In the genomic region with DNA sequence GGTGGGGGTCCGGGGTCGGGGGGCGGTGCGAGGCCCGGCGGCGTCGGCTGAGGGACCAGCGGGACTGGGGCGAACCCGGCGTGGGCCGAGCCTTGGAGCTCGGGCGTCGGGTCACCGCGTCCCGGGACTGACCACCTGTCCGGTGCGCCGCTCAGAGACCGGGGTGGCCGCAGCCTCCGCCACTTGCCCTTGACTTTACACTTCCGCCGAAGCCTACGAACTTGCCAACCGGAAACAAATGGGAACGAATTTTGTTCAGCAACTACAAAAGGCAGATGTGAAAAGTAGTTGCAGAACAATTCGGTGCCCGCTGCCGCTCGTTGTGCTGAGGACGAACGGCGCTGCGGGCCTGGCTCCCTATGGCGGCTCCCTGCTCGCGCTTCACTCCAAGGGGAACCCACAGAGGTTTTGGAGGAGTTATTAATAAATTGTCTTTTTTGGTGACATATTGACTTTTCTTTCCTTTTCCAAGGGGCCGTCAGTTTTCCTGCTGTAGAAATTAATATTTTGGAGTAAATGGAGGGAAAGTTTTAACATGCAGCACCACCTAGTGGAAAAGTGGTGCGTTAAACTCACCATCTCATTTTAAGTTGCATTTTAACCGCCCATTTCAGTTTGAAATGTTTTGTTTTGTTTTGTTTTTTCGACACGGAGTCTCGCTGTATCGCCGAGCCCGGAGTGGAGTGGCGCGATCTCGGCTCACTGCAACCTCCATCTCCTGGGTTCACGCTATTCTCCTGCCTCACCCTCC, we compare ENCODE assay signal across 8 cellular contexts. TPM values are rescaled to one million over a fixed set of nuclear protein-coding genes. Genes with fewer than 3 reads are reported as not detected.
DNase-seq lines count a peak whose midpoint lies in the region; ATAC-seq and TF ChIP-seq lines count a peak whose summit lies in the region.

No MANE protein-coding gene starts in this region.

- H4K8ac ChIP-seq in mesendoderm (ENCODE audit: low read depth, low read length): no peak overlapping the region

- peak overlapping the region; percentile 57 for H3K4ac ChIP-seq in mesendoderm (ENCODE audit: low read depth, low read length)

- H2AK5ac ChIP-seq in mesendoderm (ENCODE audit: low read length): no peak overlapping the region

- H3K27ac ChIP-seq in effector memory CD4-positive, alpha-beta T cell (ENCODE audit: insufficient read depth, low read length, poor library complexity, severe bottlenecking): peak overlapping the region; percentile 94
- H3K27ac ChIP-seq in mesendoderm (ENCODE audit: low read depth, low read length): peak overlapping the region; percentile 67

- no peaks in the 10 kb centered on the region for H3K9me3 Mint-ChIP-seq in activated CD8-positive, alpha-beta T cell treated with anti-CD3 and anti-CD28 coated beads for 36 hours

- no peaks in the 10 kb centered on the region for H3K9me3 ChIP-seq in effector memory CD4-positive, alpha-beta T cell (ENCODE audit: control insufficient read depth, low read length)

- peaks cover 2% of the 10 kb centered on the region for H3K79me1 ChIP-seq in mesendoderm (ENCODE audit: low read length)

- H3K56ac ChIP-seq in mesendoderm (ENCODE audit: low read length): peak overlapping the region; percentile 95

- no peaks in the 10 kb centered on the region for H3K27me3 Mint-ChIP-seq in activated CD8-positive, alpha-beta T cell treated with anti-CD3 and anti-CD28 coated beads for 36 hours

- no peaks in the 10 kb centered on the region for H3K4me1 ChIP-seq in effector memory CD4-positive, alpha-beta T cell (ENCODE audit: control insufficient read depth, insufficient read depth, low read length, poor library complexity, severe bottlenecking)
- H3K4me1 ChIP-seq in mesendoderm (ENCODE audit: control insufficient read depth, low read depth, low read length): no peaks in the 10 kb centered on the region

- POLR2A ChIA-PET in BJ (lab: Charles Lee): no interaction called here
- POLR2A ChIA-PET in activated CD8-positive, alpha-beta T cell treated with anti-CD3 and anti-CD28 coated beads for 36 hours (lab: Charles Lee): interaction anchor here (0.6 to 3.4 kb wide), 25 partner anchors 10 to 679 kb away, joined by 3 to 41 read pairs (median 4); a partner anchor contains a TSS

- intact Hi-C loops in activated CD8-positive, alpha-beta T cell treated with anti-CD3 and anti-CD28 coated beads for 36 hours (cut with micrococcal nuclease): no loop called here

- peak overlapping the region; percentile 99 for H3K27ac Mint-ChIP-seq in activated CD8-positive, alpha-beta T cell treated with anti-CD3 and anti-CD28 coated beads for 36 hours

- WGBS in mesendoderm (ENCODE audit: extremely low coverage, insufficient coverage, low lambda C conversion rate): no CpG with 5 or more reads among the region's 54 CpGs

- H4K5ac ChIP-seq in mesendoderm (ENCODE audit: low read length): no peak overlapping the region

- no peak overlapping the region for H2BK5ac ChIP-seq in mesendoderm (ENCODE audit: low read length)

- DNase-seq in BJ (ENCODE audit: low read depth): peak; percentile 11
- peak; percentile 81 for DNase-seq in NCI-H748 treated with DMSO at 0.1 percent for 48 hours (lab: John Stamatoyannopoulos, UW)
- DNase-seq in activated CD8-positive, alpha-beta T cell treated with anti-CD3 and anti-CD28 coated beads for 36 hours: peak; percentile 73
- peak; percentile 38 to 48 (median 43) for DNase-seq in effector memory CD4-positive, alpha-beta T cell
- peak; percentile 64 for DNase-seq in mesendoderm
- peak; percentile 18 for DNase-seq in stimulated activated CD8-positive, alpha-beta memory T cell treated with anti-CD3 and anti-CD28 coated beads, Interleukin-15, amount 100 ng/mL, for 1 hour (ENCODE audit: low read depth)

- H3K23ac ChIP-seq in mesendoderm (ENCODE audit: low read length): peak overlapping the region; percentile 30

- peaks cover 1% of the 10 kb centered on the region for H3K79me2 ChIP-seq in mesendoderm (ENCODE audit: control insufficient read depth, insufficient read depth, low read length)

- H3K27me3 ChIP-seq in BJ (ENCODE audit: control insufficient read depth, insufficient read depth, low read length) (no peaks in the 10 kb centered on the region), mesendoderm (ENCODE audit: insufficient read depth, low read length, poor library complexity) (no peaks in the 10 kb centered on the region)
- H3K27me3 ChIP-seq in effector memory CD4-positive, alpha-beta T cell (replicated peaks; ENCODE audit: control insufficient read depth, insufficient read depth, low read length, poor library complexity, severe bottlenecking): no peaks in the 10 kb centered on the region

- CTCF ChIA-PET in BJ (lab: Yijun Ruan, JAX): interaction anchor here (0.6 to 4.2 kb wide), 35 partner anchors 8 to 432 kb away, joined by 3 to 28 read pairs (median 6); a partner anchor contains a TSS
- CTCF ChIA-PET in activated CD8-positive, alpha-beta T cell treated with anti-CD3 and anti-CD28 coated beads for 36 hours (lab: Charles Lee): interaction anchor here (0.7 to 6.5 kb wide), 24 partner anchors 8 to 601 kb away, joined by 3 to 53 read pairs (median 6); a partner anchor contains a TSS

- no peak overlapping the region for H2BK120ac ChIP-seq in mesendoderm (ENCODE audit: low read depth, low read length)

- H3K4me3 ChIP-seq in BJ (ENCODE audit: low read depth, low read length): peak overlapping the region; percentile 59
- peak overlapping the region; percentile 77 for H3K4me3 ChIP-seq in effector memory CD4-positive, alpha-beta T cell (ENCODE audit: insufficient read depth, low read depth, low read length, poor library complexity, severe bottlenecking)
- peak overlapping the region; percentile 83 for H3K4me3 ChIP-seq in mesendoderm (ENCODE audit: low read length)

- H2BK15ac ChIP-seq in mesendoderm (replicated peaks; ENCODE audit: low read depth): no peak overlapping the region

- H3K9ac ChIP-seq in mesendoderm (ENCODE audit: low read length): peak overlapping the region; percentile 81

- H3K4me1 Mint-ChIP-seq in activated CD8-positive, alpha-beta T cell treated with anti-CD3 and anti-CD28 coated beads for 36 hours (ENCODE audit: low read depth): peaks cover 20% of the 10 kb centered on the region

- ATAC-seq in GM19023 (IDR thresholded peaks at IDR 0.05; ENCODE audit: unreplicated experiment) (peak; percentile 28), HG03354 (IDR thresholded peaks at IDR 0.05; ENCODE audit: poor library complexity, severe bottlenecking, unreplicated experiment) (peak; percentile 33)
- ATAC-seq in activated CD8-positive, alpha-beta T cell treated with anti-CD3 and anti-CD28 coated beads for 36 hours: peak; percentile 22

- peaks cover under 1% of the 10 kb centered on the region; the same call in 1 of the 2 replicates for H3K36me3 ChIP-seq in BJ (ENCODE audit: control insufficient read depth, insufficient read depth, low read length)
- peaks cover under 1% of the 10 kb centered on the region for H3K36me3 ChIP-seq in effector memory CD4-positive, alpha-beta T cell (ENCODE audit: control insufficient read depth, insufficient read depth, low read length)
- no peaks in the 10 kb centered on the region for H3K36me3 ChIP-seq in mesendoderm (ENCODE audit: control insufficient read depth, insufficient read depth, low read length)

- peak; percentile 63 for TF ChIP-seq CTCF in BJ (IDR thresholded peaks at IDR 0.05; ENCODE audit: insufficient read depth, low read depth, low read length)
- TF ChIP-seq CTCF in activated CD8-positive, alpha-beta T cell treated with anti-CD3 and anti-CD28 coated beads for 36 hours (IDR thresholded peaks at IDR 0.05): peak; percentile 95

- peak overlapping the region; percentile 74 for H3K4me2 ChIP-seq in mesendoderm (ENCODE audit: low read length)

- peaks cover 5% of the 10 kb centered on the region for H3K36me3 Mint-ChIP-seq in activated CD8-positive, alpha-beta T cell treated with anti-CD3 and anti-CD28 coated beads for 36 hours (ENCODE audit: low read depth)

- peak overlapping the region; percentile 47 for H3K18ac ChIP-seq in mesendoderm (ENCODE audit: low read length)

- H3K4me3 Mint-ChIP-seq in activated CD8-positive, alpha-beta T cell treated with anti-CD3 and anti-CD28 coated beads for 36 hours: peak overlapping the region; percentile 92

RNA-seq across cellular contexts. Expression of a gene that starts 0.5 kb away (rescaled TPM):
- 3.3 and 5.6 TPM in 2 replicates for polyA plus RNA-seq in BJ (2011; rRNA removed)
- 1.3 and 2.1 TPM in 2 replicates for polyA minus RNA-seq in BJ (2011; rRNA and poly(A)+ RNA removed)
- total RNA-seq in activated CD8-positive, alpha-beta T cell treated with anti-CD3 and anti-CD28 coated beads for 36 hours: 1 to 10 TPM; 8.1 to 8.8 TPM
- 10.3 TPM for polyA plus RNA-seq in mesendoderm (2013, experiment 1 of 2)
- polyA plus RNA-seq in mesendoderm (2013, experiment 2 of 2): 9.8 TPM

RNA-seq across cellular contexts. Expression of a gene that starts 31.2 kb away (rescaled TPM):
- 124 and 178 TPM in 2 replicates for polyA plus RNA-seq in BJ (2011; rRNA removed)
- polyA minus RNA-seq in BJ (2011; rRNA and poly(A)+ RNA removed): 46.2 and 53.9 TPM in 2 replicates
- total RNA-seq in activated CD8-positive, alpha-beta T cell treated with anti-CD3 and anti-CD28 coated beads for 36 hours: 10 to 100 TPM; 17.1 to 26.7 TPM
- 32.1 TPM for polyA plus RNA-seq in mesendoderm (2013, experiment 1 of 2)
- 31.1 TPM for polyA plus RNA-seq in mesendoderm (2013, experiment 2 of 2)

RNA-seq across cellular contexts. Expression of a gene that starts 59.7 kb away (rescaled TPM):
- polyA plus RNA-seq in BJ (2011; rRNA removed): 41.7 and 50.3 TPM in 2 replicates
- 23.1 and 27.1 TPM in 2 replicates for polyA minus RNA-seq in BJ (2011; rRNA and poly(A)+ RNA removed)
- total RNA-seq in activated CD8-positive, alpha-beta T cell treated with anti-CD3 and anti-CD28 coated beads for 36 hours: 10 to 100 TPM; 24.4 to 25.3 TPM
- polyA plus RNA-seq in mesendoderm (2013, experiment 1 of 2): 16.7 TPM
- polyA plus RNA-seq in mesendoderm (2013, experiment 2 of 2): 20.0 TPM

Comparison
In these comparisons a context has a peak if more than half of its experiments do, and no peak if none do; other contexts are left out.
1. Peak in every context shown above with its lines: DNase-seq, ATAC-seq, H3K4me3 ChIP-seq and H3K27ac ChIP-seq.
2. DNase-seq: peak in every context shown above with its lines; median percentile 81 in NCI-H748 treated with DMSO at 0.1 percent for 48 hours; 73 in activated CD8-positive, alpha-beta T cell treated with anti-CD3 and anti-CD28 coated beads for 36 hours; 64 in mesendoderm; 43 in effector memory CD4-positive, alpha-beta T cell; 18 in stimulated activated CD8-positive, alpha-beta memory T cell treated with anti-CD3 and anti-CD28 coated beads, Interleukin-15, amount 100 ng/mL, for 1 hour; 11 in BJ.